Comparison of ENCODE assay signal across 8 cellular contexts in the genomic region with DNA sequence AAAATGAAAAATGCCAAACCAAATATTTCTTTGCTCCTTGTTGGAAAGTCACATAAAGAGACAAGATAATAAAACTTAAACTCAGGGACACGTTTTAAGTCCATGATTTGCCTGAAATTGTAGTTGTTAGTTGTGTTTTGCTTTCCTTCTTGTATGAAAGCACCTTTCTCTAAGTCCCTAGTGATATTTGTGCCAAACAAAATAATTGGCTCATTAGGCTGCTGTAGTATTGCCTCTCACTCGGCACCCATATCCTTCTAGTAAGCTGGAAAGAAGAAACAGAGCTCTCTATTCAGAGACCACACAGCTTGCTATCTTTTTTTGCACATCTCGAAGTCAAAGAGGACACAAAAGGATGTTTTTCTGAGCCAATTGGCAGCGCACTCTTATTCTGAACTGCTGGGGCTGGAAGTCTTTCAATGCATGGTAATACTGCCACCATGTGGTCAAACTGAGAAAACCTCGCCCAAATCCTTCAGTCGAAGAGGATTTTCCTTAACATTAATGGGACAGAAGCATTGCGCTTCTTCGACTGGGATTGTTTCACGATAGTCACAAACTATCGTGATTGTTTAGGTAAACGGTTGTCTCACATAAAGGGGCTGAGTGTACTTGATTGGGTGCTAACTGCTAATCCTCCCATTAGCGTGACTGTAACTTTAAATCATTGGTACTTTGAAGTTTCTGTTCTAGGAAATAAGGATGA.
DNase-seq lines count a peak whose midpoint lies in the region; ATAC-seq and TF ChIP-seq lines count a peak whose summit lies in the region.

No MANE protein-coding gene starts in this region.

- no peaks in the 10 kb centered on the region for H3K36me3 Mint-ChIP-seq in activated T-cell treated with anti-CD3 and anti-CD28 coated beads, Interleukin-2, amount 50 U/mL, for 24 hours (ENCODE audit: low read depth)
- H3K36me3 Mint-ChIP-seq in T-cell: no peaks in the 10 kb centered on the region

- H3K4me1 ChIP-seq in skeletal muscle satellite cell (ENCODE audit: control insufficient read depth, insufficient read depth, low read length): no peaks in the 10 kb centered on the region

- POLR2A ChIA-PET in T-cell (lab: Charles Lee): no interaction called here

- peak; percentile 80 for TF ChIP-seq CTCF in astrocyte of the cerebellum (IDR thresholded peaks at IDR 0.05; ENCODE audit: low read depth, low read length, missing control alignments)

- H3K4me1 Mint-ChIP-seq in activated T-cell treated with anti-CD3 and anti-CD28 coated beads, Interleukin-2, amount 50 U/mL, for 24 hours (ENCODE audit: low read depth): peaks cover 1% of the 10 kb centered on the region
- peaks cover 5 to 6% (median 6%) of the 10 kb centered on the region in 3 donors for H3K4me1 Mint-ChIP-seq in T-cell

- in situ Hi-C loops in astrocyte of the cerebellum (cut with HindIII; ENCODE audit: low sequenced_read_pairs): no loop called here

- no peaks in the 10 kb centered on the region for H3K36me3 ChIP-seq in skeletal muscle satellite cell (ENCODE audit: insufficient read depth, low read length)

- H3K9me3 ChIP-seq in skeletal muscle satellite cell (replicated peaks; ENCODE audit: low read length): no peaks in the 10 kb centered on the region

- H3K4me3 Mint-ChIP-seq in activated T-cell treated with anti-CD3 and anti-CD28 coated beads, Interleukin-2, amount 50 U/mL, for 24 hours: no peak overlapping the region
- no peak overlapping the region for H3K4me3 Mint-ChIP-seq in T-cell

- peak overlapping the region; percentile 73 for H3K4me2 ChIP-seq in skeletal muscle satellite cell (ENCODE audit: low read length)

- no peak overlapping the region for H3K27ac Mint-ChIP-seq in activated T-cell treated with anti-CD3 and anti-CD28 coated beads, Interleukin-2, amount 50 U/mL, for 24 hours
- no peak overlapping the region for H3K27ac Mint-ChIP-seq in T-cell

- H3K9ac ChIP-seq in skeletal muscle satellite cell (ENCODE audit: low read depth, low read length): no peak overlapping the region

- no peaks in the 10 kb centered on the region for H3K9me3 Mint-ChIP-seq in activated T-cell treated with anti-CD3 and anti-CD28 coated beads, Interleukin-2, amount 50 U/mL, for 24 hours
- H3K9me3 Mint-ChIP-seq in T-cell: no peaks in the 10 kb centered on the region

- peaks cover 29% of the 10 kb centered on the region for H3K27me3 Mint-ChIP-seq in activated T-cell treated with anti-CD3 and anti-CD28 coated beads, Interleukin-2, amount 50 U/mL, for 24 hours
- peaks cover 19 to 24% of the 10 kb centered on the region in 2 donors for H3K27me3 Mint-ChIP-seq in T-cell

- DNase-seq in activated T-cell treated with anti-CD3 and anti-CD28 coated beads for 1 hour (ENCODE audit: low read depth): peak; percentile 9
- DNase-seq in activated T-cell treated with anti-CD3 and anti-CD28 coated beads, Interleukin-2, amount 50 U/mL, for 24 hours: no peak
- DNase-seq in NCI-H1417 (lab: John Stamatoyannopoulos, UW): peak; percentile 74 to 93 (median 82)
- peak in 31 of 34 experiments; percentile 0 to 49 (median 29) for DNase-seq in T-cell
- DNase-seq in astrocyte of the cerebellum (ENCODE audit: low read depth): peak; percentile 58
- DNase-seq in hippocampal formation (lab: John Stamatoyannopoulos, UW): peak; percentile 78 to 92

- no peaks in the 10 kb centered on the region for H3K27me3 ChIP-seq in skeletal muscle satellite cell (ENCODE audit: control insufficient read depth, insufficient read depth, low read length)

- H3K4me3 ChIP-seq in astrocyte of the cerebellum (ENCODE audit: low read depth, low read length) (peak overlapping the region; percentile 30), skeletal muscle satellite cell (ENCODE audit: low read length) (peak overlapping the region; percentile 10)

- CTCF ChIA-PET in T-cell (lab: Charles Lee): interaction anchor here (0.7 to 3.2 kb wide), 7 partner anchors 9 to 1068 kb away, joined by 3 to 31 read pairs (median 10); no protein-coding TSS in a partner anchor

- ATAC-seq in HG02763 (IDR thresholded peaks at IDR 0.05; ENCODE audit: unreplicated experiment) (peak; percentile 83), T-cell (replicated peaks in 1 of 4) (peak in 3 of 4 experiments; percentile 58 to 63 (median 59))
